In genomic region chr16:30657866-30658730, GRCh38 we compare ENCODE assay signal across 8 cellular contexts. TPM values are rescaled to one million over a fixed set of nuclear protein-coding genes. Genes with fewer than 3 reads are reported as not detected.
DNase-seq lines count a peak whose midpoint lies in the region; ATAC-seq lines count a peak whose summit lies in the region.

Gene FBRS, plus strand, starts transcription at chr16:30658431. Its CDS starts 1,088 bp downstream, at chr16:30659519.

- peak within 1 kb of the TSS; percentile 94 for H3K4me3 Mint-ChIP-seq in effector memory CD8-positive, alpha-beta T cell
- H3K4me3 Mint-ChIP-seq in memory B cell = peak within 1 kb of the TSS; percentile 96

- ATAC-seq in GM19468 (IDR thresholded peaks at IDR 0.05; ENCODE audit: extremely low read depth, unreplicated experiment) (peak; percentile 67), memory B cell (ENCODE audit: low read depth) (peak; percentile 64)
- ATAC-seq in effector memory CD8-positive, alpha-beta T cell (replicated peaks) = peak; percentile 68

- DNase-seq in COLO668 (lab: John Stamatoyannopoulos, UW; ENCODE audit: unreplicated experiment) (peak; percentile 100), HT-29 (ENCODE audit: low spot score) (peak; percentile 99), NOMO-1 (lab: John Stamatoyannopoulos, UW; ENCODE audit: unreplicated experiment in 2 of 2) (peak; percentile 99 to 100), memory B cell (ENCODE audit: low spot score in 2 of 2) (peak; percentile 97 to 100)
- DNase-seq in activated CD8-positive, alpha-beta memory T cell treated with anti-CD3 and anti-CD28 coated beads for 4 hours (ENCODE audit: low read depth in 2 of 2) = peak; percentile 100
- DNase-seq in effector memory CD8-positive, alpha-beta T cell = peak; percentile 99 to 100 (median 99)
- peak; percentile 99 for DNase-seq in stimulated activated CD8-positive, alpha-beta memory T cell treated with anti-CD3 and anti-CD28 coated beads, Interleukin-12 subunit alpha, Interleukin-12 subunit beta, amount 100 ng/mL, for 4 hours (ENCODE audit: low read depth)

- H3K27ac Mint-ChIP-seq in effector memory CD8-positive, alpha-beta T cell = peak within 1 kb of the TSS; percentile 100
- H3K27ac Mint-ChIP-seq in memory B cell = peak within 1 kb of the TSS; percentile 99

- H3K36me3 Mint-ChIP-seq in effector memory CD8-positive, alpha-beta T cell (ENCODE audit: insufficient read depth) = peaks cover 76% of the 10 kb centered on the region
- peaks cover 14% of the 10 kb centered on the region for H3K36me3 Mint-ChIP-seq in memory B cell

- peaks cover 36 to 41% of the 10 kb centered on the region in 2 donors for H3K4me1 Mint-ChIP-seq in effector memory CD8-positive, alpha-beta T cell (ENCODE audit: low read depth in 2 of 2)
- H3K4me1 Mint-ChIP-seq in memory B cell = peaks cover 19% of the 10 kb centered on the region

- H3K9me3 Mint-ChIP-seq in effector memory CD8-positive, alpha-beta T cell = no peaks in the 10 kb centered on the region
- no peaks in the 10 kb centered on the region for H3K9me3 Mint-ChIP-seq in memory B cell

- H3K27me3 Mint-ChIP-seq in effector memory CD8-positive, alpha-beta T cell = no peaks in the 10 kb centered on the region
- no peaks in the 10 kb centered on the region for H3K27me3 Mint-ChIP-seq in memory B cell

RNA-seq across cellular contexts. Expression of gene FBRS, which starts in this region (rescaled TPM):
- total RNA-seq in HT-29 (2014; rRNA removed; shearing (Covaris generic)) = 33.6 and 38.0 TPM in 2 replicates

Comparison
In these comparisons a context has a peak if more than half of its experiments do, and no peak if none do; other contexts are left out.
1. Peak in every context shown above with its lines: DNase-seq and ATAC-seq.